In genomic region chr2:130181880-130182682, GRCh38 we compare ENCODE assay signal across 1 cellular context.
TF ChIP-seq lines count a peak whose summit lies in the region.
"Not testable (repeated sequence)": the region's sequence is repeated elsewhere in the genome, so short reads cannot be mapped to it uniquely, and the experiment has no call there.

A gene with protein sequence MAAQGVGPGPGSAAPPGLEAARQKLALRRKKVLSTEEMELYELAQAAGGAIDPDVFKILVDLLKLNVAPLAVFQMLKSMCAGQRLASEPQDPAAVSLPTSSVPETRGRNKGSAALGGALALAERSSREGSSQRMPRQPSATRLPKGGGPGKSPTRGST (plus strand): TSS chr2:130182262. CDS start chr2:130182283, 21 bp downstream.

TF ChIP-seq in HepG2, 621 proteins besides CTCF, POLR2A, EP300 and RAD21 (continued from another document and continues in another):
- TF ChIP-seq, protein P1, sequence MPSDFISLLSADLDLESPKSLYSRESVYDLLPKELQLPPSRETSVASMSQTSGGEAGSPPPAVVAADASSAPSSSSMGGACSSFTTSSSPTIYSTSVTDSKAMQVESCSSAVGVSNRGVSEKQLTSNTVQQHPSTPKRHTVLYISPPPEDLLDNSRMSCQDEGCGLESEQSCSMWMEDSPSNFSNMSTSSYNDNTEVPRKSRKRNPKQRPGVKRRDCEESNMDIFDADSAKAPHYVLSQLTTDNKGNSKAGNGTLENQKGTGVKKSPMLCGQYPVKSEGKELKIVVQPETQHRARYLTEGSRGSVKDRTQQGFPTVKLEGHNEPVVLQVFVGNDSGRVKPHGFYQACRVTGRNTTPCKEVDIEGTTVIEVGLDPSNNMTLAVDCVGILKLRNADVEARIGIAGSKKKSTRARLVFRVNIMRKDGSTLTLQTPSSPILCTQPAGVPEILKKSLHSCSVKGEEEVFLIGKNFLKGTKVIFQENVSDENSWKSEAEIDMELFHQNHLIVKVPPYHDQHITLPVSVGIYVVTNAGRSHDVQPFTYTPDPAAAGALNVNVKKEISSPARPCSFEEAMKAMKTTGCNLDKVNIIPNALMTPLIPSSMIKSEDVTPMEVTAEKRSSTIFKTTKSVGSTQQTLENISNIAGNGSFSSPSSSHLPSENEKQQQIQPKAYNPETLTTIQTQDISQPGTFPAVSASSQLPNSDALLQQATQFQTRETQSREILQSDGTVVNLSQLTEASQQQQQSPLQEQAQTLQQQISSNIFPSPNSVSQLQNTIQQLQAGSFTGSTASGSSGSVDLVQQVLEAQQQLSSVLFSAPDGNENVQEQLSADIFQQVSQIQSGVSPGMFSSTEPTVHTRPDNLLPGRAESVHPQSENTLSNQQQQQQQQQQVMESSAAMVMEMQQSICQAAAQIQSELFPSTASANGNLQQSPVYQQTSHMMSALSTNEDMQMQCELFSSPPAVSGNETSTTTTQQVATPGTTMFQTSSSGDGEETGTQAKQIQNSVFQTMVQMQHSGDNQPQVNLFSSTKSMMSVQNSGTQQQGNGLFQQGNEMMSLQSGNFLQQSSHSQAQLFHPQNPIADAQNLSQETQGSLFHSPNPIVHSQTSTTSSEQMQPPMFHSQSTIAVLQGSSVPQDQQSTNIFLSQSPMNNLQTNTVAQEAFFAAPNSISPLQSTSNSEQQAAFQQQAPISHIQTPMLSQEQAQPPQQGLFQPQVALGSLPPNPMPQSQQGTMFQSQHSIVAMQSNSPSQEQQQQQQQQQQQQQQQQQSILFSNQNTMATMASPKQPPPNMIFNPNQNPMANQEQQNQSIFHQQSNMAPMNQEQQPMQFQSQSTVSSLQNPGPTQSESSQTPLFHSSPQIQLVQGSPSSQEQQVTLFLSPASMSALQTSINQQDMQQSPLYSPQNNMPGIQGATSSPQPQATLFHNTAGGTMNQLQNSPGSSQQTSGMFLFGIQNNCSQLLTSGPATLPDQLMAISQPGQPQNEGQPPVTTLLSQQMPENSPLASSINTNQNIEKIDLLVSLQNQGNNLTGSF (CRISPR knock-in tag; IDR thresholded peaks at IDR 0.05) = peak; percentile 80; the same call in 1 of the 2 replicates
- TF ChIP-seq HIC2 (CRISPR knock-in tag; IDR thresholded peaks at IDR 0.05; ENCODE audit: low read depth) = peak; percentile 39
- TF ChIP-seq, protein P2, sequence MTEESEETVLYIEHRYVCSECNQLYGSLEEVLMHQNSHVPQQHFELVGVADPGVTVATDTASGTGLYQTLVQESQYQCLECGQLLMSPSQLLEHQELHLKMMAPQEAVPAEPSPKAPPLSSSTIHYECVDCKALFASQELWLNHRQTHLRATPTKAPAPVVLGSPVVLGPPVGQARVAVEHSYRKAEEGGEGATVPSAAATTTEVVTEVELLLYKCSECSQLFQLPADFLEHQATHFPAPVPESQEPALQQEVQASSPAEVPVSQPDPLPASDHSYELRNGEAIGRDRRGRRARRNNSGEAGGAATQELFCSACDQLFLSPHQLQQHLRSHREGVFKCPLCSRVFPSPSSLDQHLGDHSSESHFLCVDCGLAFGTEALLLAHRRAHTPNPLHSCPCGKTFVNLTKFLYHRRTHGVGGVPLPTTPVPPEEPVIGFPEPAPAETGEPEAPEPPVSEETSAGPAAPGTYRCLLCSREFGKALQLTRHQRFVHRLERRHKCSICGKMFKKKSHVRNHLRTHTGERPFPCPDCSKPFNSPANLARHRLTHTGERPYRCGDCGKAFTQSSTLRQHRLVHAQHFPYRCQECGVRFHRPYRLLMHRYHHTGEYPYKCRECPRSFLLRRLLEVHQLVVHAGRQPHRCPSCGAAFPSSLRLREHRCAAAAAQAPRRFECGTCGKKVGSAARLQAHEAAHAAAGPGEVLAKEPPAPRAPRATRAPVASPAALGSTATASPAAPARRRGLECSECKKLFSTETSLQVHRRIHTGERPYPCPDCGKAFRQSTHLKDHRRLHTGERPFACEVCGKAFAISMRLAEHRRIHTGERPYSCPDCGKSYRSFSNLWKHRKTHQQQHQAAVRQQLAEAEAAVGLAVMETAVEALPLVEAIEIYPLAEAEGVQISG (CRISPR knock-in tag; IDR thresholded peaks at IDR 0.05) = peak; percentile 96
- TF ChIP-seq HES4 (CRISPR knock-in tag; IDR thresholded peaks at IDR 0.05; ENCODE audit: borderline replicate concordance) = peak; percentile 77
- peak; percentile 49; the same call in 1 of the 2 replicates for TF ChIP-seq ZMYM3 (CRISPR knock-in tag; IDR thresholded peaks at IDR 0.05)
- peak; percentile 31; the same call in 1 of the 2 replicates for TF ChIP-seq SRY (CRISPR knock-in tag; IDR thresholded peaks at IDR 0.05)
- TF ChIP-seq SKI (IDR thresholded peaks at IDR 0.05; ENCODE audit: partially characterized antibody) = peak; percentile 46
- TF ChIP-seq TGIF2 (CRISPR knock-in tag; IDR thresholded peaks at IDR 0.05) = 0 out of 2 replicates have a peak, but pooled peaks have one; percentile 54
- peak; percentile 46 for TF ChIP-seq FOSL2 (CRISPR knock-in tag; IDR thresholded peaks at IDR 0.05)
- TF ChIP-seq, protein P3, sequence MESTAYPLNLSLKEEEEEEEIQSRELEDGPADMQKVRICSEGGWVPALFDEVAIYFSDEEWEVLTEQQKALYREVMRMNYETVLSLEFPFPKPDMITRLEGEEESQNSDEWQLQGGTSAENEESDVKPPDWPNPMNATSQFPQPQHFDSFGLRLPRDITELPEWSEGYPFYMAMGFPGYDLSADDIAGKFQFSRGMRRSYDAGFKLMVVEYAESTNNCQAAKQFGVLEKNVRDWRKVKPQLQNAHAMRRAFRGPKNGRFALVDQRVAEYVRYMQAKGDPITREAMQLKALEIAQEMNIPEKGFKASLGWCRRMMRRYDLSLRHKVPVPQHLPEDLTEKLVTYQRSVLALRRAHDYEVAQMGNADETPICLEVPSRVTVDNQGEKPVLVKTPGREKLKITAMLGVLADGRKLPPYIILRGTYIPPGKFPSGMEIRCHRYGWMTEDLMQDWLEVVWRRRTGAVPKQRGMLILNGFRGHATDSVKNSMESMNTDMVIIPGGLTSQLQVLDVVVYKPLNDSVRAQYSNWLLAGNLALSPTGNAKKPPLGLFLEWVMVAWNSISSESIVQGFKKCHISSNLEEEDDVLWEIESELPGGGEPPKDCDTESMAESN (CRISPR knock-in tag; conservative IDR thresholded peaks at IDR 0.05) = peak; percentile 81
- peak; percentile 81; the same call in 1 of the 2 replicates for TF ChIP-seq ZC3H13 (CRISPR knock-in tag; IDR thresholded peaks at IDR 0.05)
- TF ChIP-seq, protein P4, sequence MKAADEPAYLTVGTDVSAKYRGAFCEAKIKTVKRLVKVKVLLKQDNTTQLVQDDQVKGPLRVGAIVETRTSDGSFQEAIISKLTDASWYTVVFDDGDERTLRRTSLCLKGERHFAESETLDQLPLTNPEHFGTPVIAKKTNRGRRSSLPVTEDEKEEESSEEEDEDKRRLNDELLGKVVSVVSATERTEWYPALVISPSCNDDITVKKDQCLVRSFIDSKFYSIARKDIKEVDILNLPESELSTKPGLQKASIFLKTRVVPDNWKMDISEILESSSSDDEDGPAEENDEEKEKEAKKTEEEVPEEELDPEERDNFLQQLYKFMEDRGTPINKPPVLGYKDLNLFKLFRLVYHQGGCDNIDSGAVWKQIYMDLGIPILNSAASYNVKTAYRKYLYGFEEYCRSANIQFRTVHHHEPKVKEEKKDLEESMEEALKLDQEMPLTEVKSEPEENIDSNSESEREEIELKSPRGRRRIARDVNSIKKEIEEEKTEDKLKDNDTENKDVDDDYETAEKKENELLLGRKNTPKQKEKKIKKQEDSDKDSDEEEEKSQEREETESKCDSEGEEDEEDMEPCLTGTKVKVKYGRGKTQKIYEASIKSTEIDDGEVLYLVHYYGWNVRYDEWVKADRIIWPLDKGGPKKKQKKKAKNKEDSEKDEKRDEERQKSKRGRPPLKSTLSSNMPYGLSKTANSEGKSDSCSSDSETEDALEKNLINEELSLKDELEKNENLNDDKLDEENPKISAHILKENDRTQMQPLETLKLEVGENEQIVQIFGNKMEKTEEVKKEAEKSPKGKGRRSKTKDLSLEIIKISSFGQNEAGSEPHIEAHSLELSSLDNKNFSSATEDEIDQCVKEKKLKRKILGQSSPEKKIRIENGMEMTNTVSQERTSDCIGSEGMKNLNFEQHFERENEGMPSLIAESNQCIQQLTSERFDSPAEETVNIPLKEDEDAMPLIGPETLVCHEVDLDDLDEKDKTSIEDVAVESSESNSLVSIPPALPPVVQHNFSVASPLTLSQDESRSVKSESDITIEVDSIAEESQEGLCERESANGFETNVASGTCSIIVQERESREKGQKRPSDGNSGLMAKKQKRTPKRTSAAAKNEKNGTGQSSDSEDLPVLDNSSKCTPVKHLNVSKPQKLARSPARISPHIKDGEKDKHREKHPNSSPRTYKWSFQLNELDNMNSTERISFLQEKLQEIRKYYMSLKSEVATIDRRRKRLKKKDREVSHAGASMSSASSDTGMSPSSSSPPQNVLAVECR (CRISPR knock-in tag; IDR thresholded peaks at IDR 0.05; ENCODE audit: borderline replicate concordance) = peak; percentile 55; the same call in 1 of the 2 replicates
- peak; percentile 65; the same call in 1 of the 2 replicates for TF ChIP-seq ATF2 (CRISPR knock-in tag; IDR thresholded peaks at IDR 0.05)
- peak; percentile 70 for TF ChIP-seq ZFX (CRISPR knock-in tag; IDR thresholded peaks at IDR 0.05; ENCODE audit: low read depth)
- TF ChIP-seq ATF3 (CRISPR knock-in tag; IDR thresholded peaks at IDR 0.05) = peak; percentile 56; the same call in 1 of the 2 replicates
- 0 out of 2 replicates have a peak, but pooled peaks have one; percentile 47 for TF ChIP-seq REL (CRISPR knock-in tag; conservative IDR thresholded peaks at IDR 0.05)
- TF ChIP-seq HNF4G (IDR thresholded peaks at IDR 0.05; ENCODE audit: borderline replicate concordance, low read depth, low read length) = peak; percentile 47; the same call in 1 of the 2 replicates
- TF ChIP-seq HNF4G (CRISPR knock-in tag; IDR thresholded peaks at IDR 0.05; ENCODE audit: borderline replicate concordance, low read depth); LCORL (IDR thresholded peaks at IDR 0.05): not testable (repeated sequence)
- TF ChIP-seq SAFB2 (CRISPR knock-in tag; IDR thresholded peaks at IDR 0.05; ENCODE audit: borderline replicate concordance, low read depth) = peak; percentile 23; the same call in 1 of the 2 replicates
- TF ChIP-seq ZNF441 (CRISPR knock-in tag; IDR thresholded peaks at IDR 0.05; ENCODE audit: borderline replicate concordance) = peak; percentile 73; the same call in 1 of the 2 replicates
- TF ChIP-seq ZFP36L1 (CRISPR knock-in tag; IDR thresholded peaks at IDR 0.05) = peak; percentile 27; the same call in 1 of the 2 replicates
- peak; percentile 64; the same call in 1 of the 2 replicates for TF ChIP-seq SMYD3 (CRISPR knock-in tag; IDR thresholded peaks at IDR 0.05)
- TF ChIP-seq ATF7-NPFF (CRISPR knock-in tag; IDR thresholded peaks at IDR 0.05; ENCODE audit: low read depth) = peak; percentile 31; the same call in 1 of the 2 replicates
- peak; percentile 63; the same call in 1 of the 2 replicates for TF ChIP-seq ZFYVE20 (CRISPR knock-in tag; IDR thresholded peaks at IDR 0.05; ENCODE audit: borderline replicate concordance, low read depth)
- peak; percentile 72; the same call in 1 of the 2 replicates for TF ChIP-seq E2F5 (CRISPR knock-in tag; conservative IDR thresholded peaks at IDR 0.05)
- peak; percentile 30; the same call in 1 of the 2 replicates for TF ChIP-seq ESRRA (CRISPR knock-in tag; IDR thresholded peaks at IDR 0.05; ENCODE audit: low read depth)
- TF ChIP-seq MIER3 (CRISPR knock-in tag; IDR thresholded peaks at IDR 0.05; ENCODE audit: borderline replicate concordance) = peak; percentile 51; the same call in 1 of the 2 replicates
- peak; percentile 85 for TF ChIP-seq DMAP1 (CRISPR knock-in tag; IDR thresholded peaks at IDR 0.05)
- TF ChIP-seq, protein P5, sequence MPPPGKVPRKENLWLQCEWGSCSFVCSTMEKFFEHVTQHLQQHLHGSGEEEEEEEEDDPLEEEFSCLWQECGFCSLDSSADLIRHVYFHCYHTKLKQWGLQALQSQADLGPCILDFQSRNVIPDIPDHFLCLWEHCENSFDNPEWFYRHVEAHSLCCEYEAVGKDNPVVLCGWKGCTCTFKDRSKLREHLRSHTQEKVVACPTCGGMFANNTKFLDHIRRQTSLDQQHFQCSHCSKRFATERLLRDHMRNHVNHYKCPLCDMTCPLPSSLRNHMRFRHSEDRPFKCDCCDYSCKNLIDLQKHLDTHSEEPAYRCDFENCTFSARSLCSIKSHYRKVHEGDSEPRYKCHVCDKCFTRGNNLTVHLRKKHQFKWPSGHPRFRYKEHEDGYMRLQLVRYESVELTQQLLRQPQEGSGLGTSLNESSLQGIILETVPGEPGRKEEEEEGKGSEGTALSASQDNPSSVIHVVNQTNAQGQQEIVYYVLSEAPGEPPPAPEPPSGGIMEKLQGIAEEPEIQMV (CRISPR knock-in tag; IDR thresholded peaks at IDR 0.05; ENCODE audit: low read depth) = peak; percentile 70; the same call in 1 of the 2 replicates
- 0 out of 2 replicates have a peak, but pooled peaks have one; percentile 43 for TF ChIP-seq ZNF121 (CRISPR knock-in tag; IDR thresholded peaks at IDR 0.05)
- TF ChIP-seq LCORL (CRISPR knock-in tag; IDR thresholded peaks at IDR 0.05) = peak; percentile 16; the same call in 1 of the 2 replicates
- TF ChIP-seq GATA4 (IDR thresholded peaks at IDR 0.05; ENCODE audit: borderline replicate concordance, low read depth) = peak; percentile 42; the same call in 1 of the 2 replicates
- TF ChIP-seq ZNF446 (CRISPR knock-in tag; IDR thresholded peaks at IDR 0.05) = 0 out of 2 replicates have a peak, but pooled peaks have one; percentile 44
- 0 out of 2 replicates have a peak, but pooled peaks have one; percentile 41 for TF ChIP-seq ZSCAN25 (CRISPR knock-in tag; IDR thresholded peaks at IDR 0.05)
